ENCODE assay signal across 22 cellular contexts in the genomic region with DNA sequence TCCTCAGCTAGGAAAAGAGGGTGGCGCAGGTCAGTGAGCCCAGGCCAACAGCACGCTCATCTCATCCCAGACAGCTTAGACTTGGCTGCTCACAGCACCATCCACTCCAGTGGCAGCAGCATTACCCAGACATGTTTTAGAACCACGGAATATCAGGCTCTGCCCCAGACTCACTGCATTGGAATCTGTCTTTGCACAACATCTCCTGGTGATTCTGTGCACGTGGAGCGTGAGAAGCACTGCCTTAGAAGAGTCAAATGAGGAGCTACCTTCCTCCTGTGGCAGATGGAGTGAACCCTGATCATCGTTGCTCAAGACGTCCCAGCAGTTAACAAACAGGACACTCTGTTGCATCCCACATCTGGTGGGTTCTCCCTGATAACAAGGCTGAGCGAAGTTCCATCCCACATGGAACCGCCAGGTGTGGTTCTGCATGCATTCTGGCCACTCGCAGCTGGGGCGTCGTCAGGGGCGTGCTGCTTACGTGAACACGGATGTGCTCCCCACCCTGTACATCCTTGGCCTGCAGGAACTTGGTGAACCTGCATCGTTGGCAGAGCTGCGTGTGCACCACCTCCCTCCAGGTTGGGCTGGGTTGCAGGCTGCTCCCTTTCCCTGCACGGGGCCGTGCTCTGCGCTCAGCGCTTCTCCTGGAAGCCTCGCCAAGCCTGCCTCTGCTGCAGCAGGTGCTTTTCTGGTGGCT. TPM values are rescaled to one million over a fixed set of nuclear protein-coding genes. Genes with fewer than 3 reads are reported as not detected.
A peak's percentile ranks its signal among the peaks of the same experiment; 100 is the strongest.
DNase-seq lines count a peak whose midpoint lies in the region; ATAC-seq, FAIRE-seq and TF ChIP-seq lines count a peak whose summit lies in the region.
"Had no signal": no experiment of that assay in that cellular context is flagged by ENCODE, and none has a peak within 500 bp of the region (broad histone marks: within the 10 kb centered on the region; RNA-seq: fewer than 3 reads in every experiment).

No MANE protein-coding gene starts in this region.

- TF ChIP-seq CTCF in bronchial epithelial cell (IDR thresholded peaks at IDR 0.05; ENCODE audit: insufficient read depth, low read length, severe bottlenecking) (no peak), coronary artery (IDR thresholded peaks at IDR 0.05) (no peak)

- 83 to 86% methylated on average over 22 of the region's 22 CpGs for WGBS in aorta, 2 donors

- H3K4me3 ChIP-seq in bronchial epithelial cell (ENCODE audit: low read depth, low read length), result no peak overlapping the region
- no peak overlapping the region for H3K4me3 ChIP-seq in aorta (ENCODE audit: low read length in 2 of 2)
- H3K4me3 ChIP-seq in coronary artery, result no peak overlapping the region

- H3K36me3 ChIP-seq in bronchial epithelial cell (ENCODE audit: control insufficient read depth, insufficient read depth, low read length), result no peaks in the 10 kb centered on the region
- H3K36me3 ChIP-seq in aorta (ENCODE audit: control insufficient read depth in 1 of 2, insufficient read depth in 2 of 2, low read length in 1 of 2), result no peaks in the 10 kb centered on the region
- H3K36me3 ChIP-seq: neutrophil had no signal

- ATAC-seq in aorta (ENCODE audit: low FRiP score), result peak; percentile 26
- ATAC-seq: activated naive CD8-positive, alpha-beta T cell treated with anti-CD3 and anti-CD28 coated beads, Interleukin-2, amount 50 U/mL, for 24 hours; stimulated activated naive B cell treated with anti-CD40 and anti-IgM and Interleukin-4, amounts not matched to agents 10 μg/mL and 1 μg/mL and 100 μg/mL, for 72 hours had no signal

- H3K27ac ChIP-seq in aorta (ENCODE audit: low read depth in 1 of 2, low read length in 2 of 2), result no peak overlapping the region
- no peak overlapping the region for H3K27ac ChIP-seq in coronary artery
- H3K27ac ChIP-seq: HL-60, neutrophil had no signal

- DNase-seq in HCEC 1CT, result peak; percentile 11
- DNase-seq in bronchial epithelial cell (ENCODE audit: low read depth), result peak; percentile 13
- DNase-seq in kidney tubule cell (ENCODE audit: low spot score), result peak; percentile 53
- DNase-seq in aorta, result no peak
- DNase-seq in NCI-H446 (lab: John Stamatoyannopoulos, UW), result no peak
- DNase-seq in NCI-H526 treated with DMSO at 0.1 percent for 48 hours (lab: John Stamatoyannopoulos, UW), result no peak
- DNase-seq in coronary artery (ENCODE audit: low spot score), result no peak
- DNase-seq: activated CD4-positive, alpha-beta memory T cell treated with anti-CD3 and anti-CD28 coated beads for 36 hours; activated CD4-positive, CD25-positive, alpha-beta regulatory T cell; activated gamma-delta T cell; activated naive CD8-positive, alpha-beta T cell treated with anti-CD3 and anti-CD28 coated beads, Interleukin-2, amount 50 U/mL, for 24 hours; activated T-cell treated with anti-CD3 and anti-CD28 coated beads for 4 hours; cortex of kidney; immature natural killer cell; NCI-H2107; NCI-H524; stimulated activated CD4-positive, alpha-beta T cell treated with anti-CD3 and anti-CD28 coated beads, Interleukin-2, amount 100 ng/mL, for 48 hours; stimulated activated naive B cell treated with anti-CD40 and anti-IgM and Interleukin-4, amounts not matched to agents 10 μg/mL and 1 μg/mL and 100 μg/mL, for 72 hours; T1000 had no signal

- no peaks in the 10 kb centered on the region for H3K9me3 ChIP-seq in aorta (ENCODE audit: control insufficient read depth, low read length)
- H3K9me3 ChIP-seq: neutrophil had no signal

- intact Hi-C loops in aorta (cut with DNase I), result no loop called here

- no peaks in the 10 kb centered on the region for H3K4me1 ChIP-seq in aorta (ENCODE audit: control insufficient read depth in 1 of 2, insufficient read depth in 2 of 2, low read length in 2 of 2)

- H3K27me3 ChIP-seq in bronchial epithelial cell (ENCODE audit: control insufficient read depth, insufficient read depth, low read length) (no peaks in the 10 kb centered on the region), aorta (ENCODE audit: control insufficient read depth in 1 of 2, insufficient read depth in 2 of 2, low read length in 1 of 2) (no peaks in the 10 kb centered on the region)
- H3K27me3 ChIP-seq: neutrophil had no signal

- FAIRE-seq in bronchial epithelial cell (lab: Jason Lieb, UNC), result no peak
- FAIRE-seq: GM19239 had no signal

RNA-seq across cellular contexts. Expression of gene ATP11A, which starts 25.2 kb away (rescaled TPM):
- total RNA-seq in bronchial epithelial cell (4.7 and 6.1 TPM in 2 replicates), aorta (10 to 100 TPM; 45.7 to 68.1 TPM)
- 10 to 100 TPM in 1 of 2 donors, 1 to 10 TPM in 1; 3.1 to 11.4 TPM for polyA plus RNA-seq in aorta

Comparison
In these comparisons a context has a peak if more than half of its experiments do, and no peak if none do; other contexts are left out.
1. DNase-seq: peak in HCEC 1CT (single experiment), bronchial epithelial cell (single experiment) and kidney tubule cell (single experiment); none in aorta (0 of 2), NCI-H446 (0 of 2), NCI-H526 treated with DMSO at 0.1 percent for 48 hours (single experiment) and coronary artery (single experiment).